In the genomic region with DNA sequence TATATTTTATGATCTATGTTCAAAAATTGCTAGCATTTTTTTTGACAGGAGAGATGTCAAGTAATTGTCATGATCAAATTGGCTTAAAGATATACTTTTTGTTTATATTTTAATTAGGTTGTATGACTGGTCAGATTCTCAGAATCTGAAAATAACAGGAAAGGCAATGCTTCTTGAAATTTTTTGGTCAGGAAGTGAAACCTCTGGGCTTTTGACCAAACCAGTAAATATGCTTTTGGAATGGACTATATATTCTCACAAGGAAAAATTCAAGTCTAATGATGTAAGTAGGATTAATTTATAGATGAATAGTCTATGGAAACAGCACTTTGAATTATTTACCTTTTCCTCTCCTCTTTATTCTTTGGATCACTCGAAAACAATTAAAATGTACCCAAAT, we compare ENCODE assay signal across 28 cellular contexts. TPM values are rescaled to one million over a fixed set of nuclear protein-coding genes. Genes with fewer than 3 reads are reported as not detected.
DNase-seq lines count a peak whose midpoint lies in the region; ATAC-seq, FAIRE-seq and TF ChIP-seq lines count a peak whose summit lies in the region.
"Had no signal": no experiment of that assay in that cellular context is flagged by ENCODE, and none has a peak within 500 bp of the region (broad histone marks: within the 10 kb centered on the region; RNA-seq: fewer than 3 reads in every experiment).

No MANE protein-coding gene starts in this region.

- H3K4me1 ChIP-seq in GM23248 (ENCODE audit: insufficient read depth) (peaks cover 18% of the 10 kb centered on the region), adipocyte (ENCODE audit: control insufficient read depth, insufficient read depth, low read length) (peaks cover 10% of the 10 kb centered on the region), endothelial cell of umbilical vein (ENCODE audit: control insufficient read depth, extremely low read depth, insufficient read depth, low read length) (peaks cover 5% of the 10 kb centered on the region)

- H3K27me3 ChIP-seq in GM23248 (replicated peaks; ENCODE audit: insufficient read depth) (no peaks in the 10 kb centered on the region), adipocyte (replicated peaks; ENCODE audit: control insufficient read depth, insufficient read depth, low read length) (no peaks in the 10 kb centered on the region), endothelial cell of umbilical vein (ENCODE audit: control insufficient read depth in 2 of 2, insufficient read depth in 2 of 2, low read length in 2 of 2) (no peaks in the 10 kb centered on the region)
- H3K27me3 ChIP-seq: BLaER1 treated with 17β-estradiol and CSF1 and Interleukin-3, amounts not matched to agents 10 nM and 100 nM had no signal

- H3K9me3 Mint-ChIP-seq in naive thymus-derived CD8-positive, alpha-beta T cell: no peaks in the 10 kb centered on the region
- H3K9me3 Mint-ChIP-seq: CD4-positive, alpha-beta T cell had no signal

- H3K27me3 Mint-ChIP-seq in naive thymus-derived CD8-positive, alpha-beta T cell: no peaks in the 10 kb centered on the region
- H3K27me3 Mint-ChIP-seq: CD4-positive, alpha-beta T cell had no signal

- DNase-seq in GM23248 (peak; percentile 12), adipocyte (ENCODE audit: low read depth) (peak; percentile 22), endothelial cell of umbilical vein (ENCODE audit: low read depth, low spot score) (peak; percentile 30), iris pigment epithelial cell (ENCODE audit: low read depth) (peak; percentile 45)
- DNase-seq in activated CD4-positive, alpha-beta T cell treated with anti-CD3 and anti-CD28 coated beads for 4 hours: no peak
- no peak for DNase-seq in naive thymus-derived CD8-positive, alpha-beta T cell
- DNase-seq: AML-193; CD4-positive, alpha-beta T cell; EL; GDM1; HCEC 1CT; NCI-H1105; NCI-H1436 treated with DMSO at 0.1 percent for 48 hours; NCI-H187 treated with DMSO at 0.1 percent for 48 hours; NCI-H2171 treated with DMSO at 0.1 percent for 48 hours; NCI-H345; NCI-H524; NCI-H748 treated with DMSO at 0.1 percent for 48 hours; NK-92 treated with Interleukin-12 subunit alpha and Interleukin-12 subunit beta, amount 100 ng/mL, for 24 hours; PC-3; SK-N-SH; SW 1271 had no signal

- H3K79me2 ChIP-seq in GM23248 (ENCODE audit: insufficient read depth): no peaks in the 10 kb centered on the region
- H3K79me2 ChIP-seq in endothelial cell of umbilical vein (ENCODE audit: control insufficient read depth, insufficient read depth, low read length): no peaks in the 10 kb centered on the region

- no TSS peak for BruUV-seq in endothelial cell of umbilical vein (replicated peaks; lab: Mats Ljungman, UMichigan)

- TF ChIP-seq POLR2A in endothelial cell of umbilical vein (IDR thresholded peaks at IDR 0.05; ENCODE audit: low read depth, low read length): no peak

- ATAC-seq in GM19351 (IDR thresholded peaks at IDR 0.05; ENCODE audit: unreplicated experiment) (no peak), HG02623 (IDR thresholded peaks at IDR 0.05; ENCODE audit: unreplicated experiment) (no peak)
- no peak for ATAC-seq in naive thymus-derived CD8-positive, alpha-beta T cell
- ATAC-seq: PC-3 had no signal

- H3K4me1 Mint-ChIP-seq in naive thymus-derived CD8-positive, alpha-beta T cell: peaks cover 0 to 8% (median 1%) of the 10 kb centered on the region in 4 donors

- H3K9ac ChIP-seq in GM23248 (no peak overlapping the region), adipocyte (ENCODE audit: low read length) (no peak overlapping the region), endothelial cell of umbilical vein (replicated peaks; ENCODE audit: extremely low read depth, insufficient read depth, low read length) (no peak overlapping the region)
- H3K9ac ChIP-seq: BLaER1 treated with 17β-estradiol and CSF1 and Interleukin-3, amounts not matched to agents 10 nM and 100 nM; SK-N-SH had no signal

- no peaks in the 10 kb centered on the region for H3K9me2 ChIP-seq in GM23248 (ENCODE audit: insufficient read depth)
- H3K9me2 ChIP-seq: SK-N-SH had no signal

- H2AFZ ChIP-seq in GM23248: no peak overlapping the region
- no peak overlapping the region for H2AFZ ChIP-seq in endothelial cell of umbilical vein (ENCODE audit: low read depth, low read length)

- H3K27ac ChIP-seq in GM23248 (no peak overlapping the region), endothelial cell of umbilical vein (ENCODE audit: insufficient read depth, low read depth, low read length) (no peak overlapping the region)
- H3K27ac ChIP-seq: BLaER1 treated with 17β-estradiol and CSF1 and Interleukin-3, amounts not matched to agents 10 nM and 100 nM; HL-60 had no signal

- H3K27ac Mint-ChIP-seq in naive thymus-derived CD8-positive, alpha-beta T cell: no peak overlapping the region
- H3K27ac Mint-ChIP-seq: CD4-positive, alpha-beta T cell had no signal

- H3K9me1 ChIP-seq in endothelial cell of umbilical vein (replicated peaks; ENCODE audit: control insufficient read depth, extremely low read depth, insufficient read depth, low read length): no peaks in the 10 kb centered on the region

- FAIRE-seq in endothelial cell of umbilical vein (lab: Jason Lieb, UNC): no peak
- FAIRE-seq: GM12892, H1 had no signal

- dilution Hi-C loops in endothelial cell of umbilical vein (cut with MboI; ENCODE audit: extremely low pct_ligation_motif_present, low sequenced_read_pairs): no loop called here

- H3K36me3 ChIP-seq in GM23248 (ENCODE audit: low read depth) (no peaks in the 10 kb centered on the region), adipocyte (ENCODE audit: control insufficient read depth, insufficient read depth, low read length, severe bottlenecking) (no peaks in the 10 kb centered on the region), endothelial cell of umbilical vein (ENCODE audit: control insufficient read depth in 2 of 2, extremely low read depth in 1 of 2, insufficient read depth in 2 of 2, low read length in 2 of 2) (no peaks in the 10 kb centered on the region)

- no peaks in the 10 kb centered on the region for H3K9me3 ChIP-seq in GM23248 (ENCODE audit: low read depth)
- no peaks in the 10 kb centered on the region for H3K9me3 ChIP-seq in adipocyte (ENCODE audit: control insufficient read depth, low read length)
- H3K9me3 ChIP-seq in endothelial cell of umbilical vein (replicated peaks; ENCODE audit: control insufficient read depth, insufficient read depth, low read length): no peaks in the 10 kb centered on the region
- H3K9me3 ChIP-seq: BLaER1 treated with 17β-estradiol and CSF1 and Interleukin-3, amounts not matched to agents 10 nM and 100 nM; SK-N-SH had no signal

- TF ChIP-seq CTCF in endothelial cell of umbilical vein (IDR thresholded peaks at IDR 0.05; ENCODE audit: extremely low read depth in 1 of 2, insufficient read depth in 1 of 2, low read depth in 1 of 2, low read length in 2 of 2): no peak

- H3K36me3 Mint-ChIP-seq in naive thymus-derived CD8-positive, alpha-beta T cell: peaks cover 0 to 62% (median 27%) of the 10 kb centered on the region in 3 donors

- H3K4me3 ChIP-seq in GM23248: no peak overlapping the region
- H3K4me3 ChIP-seq in adipocyte (ENCODE audit: low read length): no peak overlapping the region
- H3K4me3 ChIP-seq in endothelial cell of umbilical vein (replicated peaks in 1 of 3; ENCODE audit: insufficient read depth in 1 of 3, low read depth in 1 of 3, low read length in 3 of 3): no peak overlapping the region
- H3K4me3 ChIP-seq: BLaER1 treated with 17β-estradiol and CSF1 and Interleukin-3, amounts not matched to agents 10 nM and 100 nM had no signal

- POLR2A ChIA-PET in endothelial cell of umbilical vein (lab: Charles Lee): no interaction called here
- POLR2A ChIA-PET in naive thymus-derived CD8-positive, alpha-beta T cell (lab: Charles Lee): no interaction called here

- 96 to 100% methylated on average over 1 of the region's 1 CpG for WGBS in GM23248 (ENCODE audit: low coverage in 1 of 2, low lambda C conversion rate in 2 of 2, missing lambda C conversion rate in 2 of 2), 2 experiments

- no peak overlapping the region for H3K4me3 Mint-ChIP-seq in naive thymus-derived CD8-positive, alpha-beta T cell
- H3K4me3 Mint-ChIP-seq: CD4-positive, alpha-beta T cell had no signal

- H3K4me2 ChIP-seq in GM23248 (ENCODE audit: unreplicated experiment): no peak overlapping the region
- H3K4me2 ChIP-seq in endothelial cell of umbilical vein (ENCODE audit: insufficient read depth, low read length): no peak overlapping the region
- H3K4me2 ChIP-seq: SK-N-SH had no signal

- H3F3A ChIP-seq in GM23248 (ENCODE audit: insufficient read depth): no peaks in the 10 kb centered on the region

- H4K20me1 ChIP-seq in GM23248 (ENCODE audit: insufficient read depth) (no peaks in the 10 kb centered on the region), endothelial cell of umbilical vein (replicated peaks; ENCODE audit: control insufficient read depth, extremely low read depth, insufficient read depth, low read length) (no peaks in the 10 kb centered on the region)
- H4K20me1 ChIP-seq: BLaER1 treated with 17β-estradiol and CSF1 and Interleukin-3, amounts not matched to agents 10 nM and 100 nM had no signal

- intact Hi-C loops in endothelial cell of umbilical vein (cut with micrococcal nuclease): no loop called here

- in situ Hi-C loops in GM23248 (cut with MboI): no loop called here

- CTCF ChIA-PET in endothelial cell of umbilical vein (lab: Charles Lee): no interaction called here

RNA-seq across cellular contexts. Expression of gene SLF1, which starts 52.3 kb away (rescaled TPM):
- 4.3 and 6.1 TPM in 2 replicates for total RNA-seq in GM23248 (2014; rRNA removed; shearing (Covaris generic))
- polyA plus RNA-seq in GM23248 (2016; fragmentation: Nextera tagmentation; extraction: Ambion mirVana) (4.6 and 7.3 TPM in 2 replicates), endothelial cell of umbilical vein (1.4 TPM in 2 replicates)
- 6.4 and 8.5 TPM in 2 replicates for total RNA-seq in endothelial cell of umbilical vein
- polyA plus RNA-seq in endothelial cell of umbilical vein (2011; cell fraction: cytosol; rRNA removed): 1.7 and 2.2 TPM in 2 replicates
- polyA plus RNA-seq in endothelial cell of umbilical vein (2011; cell fraction: nucleus; rRNA removed): 4.2 and 5.3 TPM in 2 replicates
- 2.2 and 4.4 TPM in 2 replicates for polyA plus RNA-seq in endothelial cell of umbilical vein (2012)
- 3.6 and 3.9 TPM in 2 replicates for polyA minus RNA-seq in endothelial cell of umbilical vein
- polyA minus RNA-seq in endothelial cell of umbilical vein (2011; cell fraction: cytosol; rRNA and poly(A)+ RNA removed): 63.7 TPM
- polyA minus RNA-seq in endothelial cell of umbilical vein (2011; cell fraction: nucleus; rRNA and poly(A)+ RNA removed): 5.0 and 12.6 TPM in 2 replicates
- 10 to 100 TPM in 1 of 2 experiments, 1 to 10 TPM in 1; 7.9 to 12.4 TPM for total RNA-seq in naive thymus-derived CD8-positive, alpha-beta T cell
- 1 to 10 TPM; 3.3 to 9.6 (median 4.0) TPM for polyA plus RNA-seq in naive thymus-derived CD8-positive, alpha-beta T cell

RNA-seq across cellular contexts. Expression of gene KIAA0825, which starts 52.3 kb away (rescaled TPM):
- 4.6 and 7.0 TPM in 2 replicates for total RNA-seq in GM23248 (2014; rRNA removed; shearing (Covaris generic))
- 3.0 and 3.8 TPM in 2 replicates for polyA plus RNA-seq in GM23248 (2016; fragmentation: Nextera tagmentation; extraction: Ambion mirVana)
- total RNA-seq in endothelial cell of umbilical vein: 1.1 and 1.3 TPM in 2 replicates
- polyA plus RNA-seq in endothelial cell of umbilical vein: 0.10 and 0.15 TPM in 2 replicates
- 0.30 and 0.37 TPM in 2 replicates for polyA plus RNA-seq in endothelial cell of umbilical vein (2011; cell fraction: cytosol; rRNA removed)
- 0.88 and 1.0 TPM in 2 replicates for polyA plus RNA-seq in endothelial cell of umbilical vein (2011; cell fraction: nucleus; rRNA removed)
- 0.52 and 0.61 TPM in 2 replicates for polyA plus RNA-seq in endothelial cell of umbilical vein (2012)
- polyA minus RNA-seq in endothelial cell of umbilical vein: 1.8 and 2.1 TPM in 2 replicates
- 30.2 TPM for polyA minus RNA-seq in endothelial cell of umbilical vein (2011; cell fraction: cytosol; rRNA and poly(A)+ RNA removed)
- 8.8 and 12.3 TPM in 2 replicates for polyA minus RNA-seq in endothelial cell of umbilical vein (2011; cell fraction: nucleus; rRNA and poly(A)+ RNA removed)
- total RNA-seq in naive thymus-derived CD8-positive, alpha-beta T cell: 1 to 10 TPM; 1.2 to 1.6 TPM
- polyA plus RNA-seq in naive thymus-derived CD8-positive, alpha-beta T cell: 1 to 10 TPM in 1 of 3 donors, under 1 TPM in 2; 0.74 to 1.1 (median 0.81) TPM

Comparison
In these comparisons a context has a peak if more than half of its experiments do, and no peak if none do; other contexts are left out.
1. DNase-seq: peak in GM23248 (single experiment), adipocyte (single experiment), endothelial cell of umbilical vein (single experiment) and iris pigment epithelial cell (single experiment); none in activated CD4-positive, alpha-beta T cell treated with anti-CD3 and anti-CD28 coated beads for 4 hours (0 of 2) and naive thymus-derived CD8-positive, alpha-beta T cell (0 of 10).